Comparison of ENCODE assay signal across 16 cellular contexts in the genomic region with DNA sequence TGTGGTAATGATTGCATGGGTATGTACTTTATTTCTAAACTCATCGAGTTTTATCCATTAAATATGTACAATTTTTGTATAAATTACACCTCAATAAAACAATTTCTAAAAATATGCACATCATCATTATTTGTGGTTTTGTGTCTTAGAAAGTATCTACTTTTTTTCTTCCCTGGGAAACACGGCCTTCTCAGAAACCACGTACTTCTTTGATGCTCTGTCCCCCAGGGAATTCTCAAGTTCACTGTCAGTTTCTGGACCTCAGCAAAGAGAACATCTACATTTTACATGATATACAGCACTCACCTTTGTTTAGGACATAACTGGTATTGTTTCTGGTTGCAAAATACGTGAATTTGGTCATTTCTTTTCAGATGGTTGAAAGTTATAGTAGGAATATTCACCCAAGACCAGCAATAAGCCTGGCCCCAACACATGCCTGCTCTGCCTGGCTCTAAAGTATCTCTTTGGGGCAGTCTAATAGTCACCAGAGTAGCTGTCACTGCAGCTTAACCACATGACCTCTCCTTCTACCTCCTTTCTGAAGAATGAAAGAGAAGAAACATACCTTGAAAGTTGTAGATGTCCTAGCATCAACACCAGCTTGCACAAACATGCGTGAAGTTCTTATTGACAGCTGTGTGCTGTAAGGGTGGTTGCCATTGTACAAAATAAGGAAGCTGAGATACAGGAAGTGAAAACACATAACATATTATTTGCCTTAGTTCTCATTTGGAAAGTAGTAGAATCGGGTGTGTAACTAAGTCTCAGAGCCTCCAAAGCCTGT. TPM values are rescaled to one million over a fixed set of nuclear protein-coding genes. Genes with fewer than 3 reads are reported as not detected.
DNase-seq lines count a peak whose midpoint lies in the region; ATAC-seq and TF ChIP-seq lines count a peak whose summit lies in the region.
"Had no signal": no experiment of that assay in that cellular context is flagged by ENCODE, and none has a peak within 500 bp of the region (broad histone marks: within the 10 kb centered on the region; RNA-seq: fewer than 3 reads in every experiment).

No MANE protein-coding gene starts in this region.

- peak; percentile 90 for ATAC-seq in GM18505 (IDR thresholded peaks at IDR 0.05; ENCODE audit: unreplicated experiment)
- peak; percentile 89 for ATAC-seq in GM21381 (IDR thresholded peaks at IDR 0.05; ENCODE audit: unreplicated experiment)
- ATAC-seq in HG03066 (IDR thresholded peaks at IDR 0.05; ENCODE audit: low read depth, unreplicated experiment), result peak; percentile 82
- ATAC-seq: left cardiac atrium, SK-N-SH treated with all-trans-retinoic acid at 6 μM for 48 hours had no signal

- H3K4me2 ChIP-seq in OCI-LY7 (ENCODE audit: low read length), result no peak overlapping the region

- POLR2A ChIA-PET in OCI-LY7 (lab: Charles Lee), result no interaction called here

- H3K36me3 ChIP-seq in OCI-LY7 (ENCODE audit: insufficient read depth, low read length), result no peaks in the 10 kb centered on the region
- H3K36me3 ChIP-seq: breast epithelium had no signal

- H3K4me3 ChIP-seq in OCI-LY7 (ENCODE audit: low read depth, low read length, poor library complexity, severe bottlenecking), result no peak overlapping the region
- H3K4me3 ChIP-seq: breast epithelium had no signal

- TF ChIP-seq CTCF in OCI-LY7 (conservative IDR thresholded peaks at IDR 0.05; ENCODE audit: low read length), result no peak

- H3K79me2 ChIP-seq in OCI-LY7 (ENCODE audit: insufficient read depth, low read depth, low read length), result no peaks in the 10 kb centered on the region

- no TSS peak for BruUV-seq in OCI-LY7 (replicated peaks; lab: Mats Ljungman, UMichigan)

- H2AFZ ChIP-seq in OCI-LY7 (ENCODE audit: low read length), result no peak overlapping the region

- CTCF ChIA-PET in OCI-LY7 (lab: Charles Lee; ENCODE audit: unreplicated experiment), result no interaction called here

- no peaks in the 10 kb centered on the region for H3K9me2 ChIP-seq in OCI-LY7 (ENCODE audit: insufficient read depth, low read length)

- TF ChIP-seq POLR2A in GM18505 (IDR thresholded peaks at IDR 0.05; ENCODE audit: borderline replicate concordance, extremely low read depth, insufficient read depth, insufficient read length), result no peak

- intact Hi-C loops in OCI-LY7 (cut with micrococcal nuclease; ENCODE audit: unreplicated experiment), result no loop called here

- H3K9me3 ChIP-seq in OCI-LY7 (ENCODE audit: low read length), result no peaks in the 10 kb centered on the region

- H4K20me1 ChIP-seq in OCI-LY7 (ENCODE audit: insufficient read depth, low read length), result no peaks in the 10 kb centered on the region

- no peaks in the 10 kb centered on the region for H3K4me1 ChIP-seq in OCI-LY7 (ENCODE audit: insufficient read depth, low read length, poor library complexity, severe bottlenecking)
- H3K4me1 ChIP-seq: breast epithelium had no signal

- H3K27ac ChIP-seq in OCI-LY7 (ENCODE audit: low read depth, low read length, poor library complexity, severe bottlenecking), result no peak overlapping the region
- H3K27ac ChIP-seq: breast epithelium had no signal

- peak; percentile 80 for DNase-seq in NOMO-1 treated with DMSO at 0.1 percent for 48 hours (lab: John Stamatoyannopoulos, UW; ENCODE audit: unreplicated experiment)
- no peak for DNase-seq in NCI-H774 (lab: John Stamatoyannopoulos, UW)
- DNase-seq in NCI-H1092 (lab: John Stamatoyannopoulos, UW), result no peak
- no peak for DNase-seq in hypothalamus (lab: John Stamatoyannopoulos, UW)
- no peak for DNase-seq in OCI-LY7 (ENCODE audit: low spot score)
- DNase-seq: activated CD8-positive, alpha-beta memory T cell treated with anti-CD3 and anti-CD28 coated beads, Interleukin-2, amount 50 U/mL, for 48 hours; CD4-positive, CD25-positive, alpha-beta regulatory T cell; left cardiac atrium; NCI-H1694 had no signal

RNA-seq across cellular contexts. Expression of gene SPANXN4, which starts 48.4 kb away (rescaled TPM):
- total RNA-seq in OCI-LY7 (2014; rRNA removed; shearing (Covaris generic)), result not detected in 2 replicates
- not detected in 2 replicates for total RNA-seq in OCI-LY7 (2022)
- total RNA-seq: breast epithelium; CD4-positive, CD25-positive, alpha-beta regulatory T cell; H1; left cardiac atrium; renal cortical epithelial cell had no signal
